Comparison of ENCODE assay signal across 9 cellular contexts in genomic region chr6:37204014-37204751, GRCh38. TPM values are rescaled to one million over a fixed set of nuclear protein-coding genes. Genes with fewer than 3 reads are reported as not detected.
DNase-seq lines count a peak whose midpoint lies in the region; ATAC-seq lines count a peak whose summit lies in the region.
"Had no signal": no experiment of that assay in that cellular context is flagged by ENCODE, and none has a peak within 500 bp of the region (broad histone marks: within the 10 kb centered on the region; RNA-seq: fewer than 3 reads in every experiment).

No MANE protein-coding gene starts in this region.

- no peaks in the 10 kb centered on the region for H3K79me2 ChIP-seq in GM23248 (ENCODE audit: insufficient read depth)
- H3K79me2 ChIP-seq: parathyroid adenoma had no signal

- 0 out of 2 replicates have a peak, but pooled peaks cover 6% of the 10 kb centered on the region for H3K4me1 ChIP-seq in GM23248 (ENCODE audit: insufficient read depth)
- H3K4me1 ChIP-seq: parathyroid adenoma had no signal

- no peaks in the 10 kb centered on the region for H3K9me2 ChIP-seq in GM23248 (ENCODE audit: insufficient read depth)

- H3K9ac ChIP-seq in GM23248, result no peak overlapping the region
- H3K9ac ChIP-seq: parathyroid adenoma had no signal

- no peaks in the 10 kb centered on the region for H3K36me3 ChIP-seq in GM23248 (ENCODE audit: low read depth)

- no peak for ATAC-seq in central memory CD8-positive, alpha-beta T cell (replicated peaks; ENCODE audit: extremely low read depth, poor library complexity, severe bottlenecking)
- no peak for ATAC-seq in natural killer cell treated with Interleukin-12 subunit alpha and Interleukin-12 subunit beta and Interleukin-15 and Interleukin-18, amount 100 ng/mL, for 72 hours
- ATAC-seq in HG02759 (IDR thresholded peaks at IDR 0.05; ENCODE audit: unreplicated experiment), result no peak
- ATAC-seq in HG03565 (IDR thresholded peaks at IDR 0.05; ENCODE audit: unreplicated experiment), result no peak

- H3K4me2 ChIP-seq in GM23248 (ENCODE audit: unreplicated experiment), result no peak overlapping the region

- 69 to 71% methylated on average over 7 of the region's 7 CpGs for WGBS in GM23248 (ENCODE audit: low coverage in 1 of 2, low lambda C conversion rate in 2 of 2, missing lambda C conversion rate in 2 of 2), 2 experiments

- in situ Hi-C loops in GM23248 (cut with MboI), result loop anchor here (25.0 kb wide), 1 partner anchor 317 kb away; the partner anchor contains the start of gene C6orf89

- peak; percentile 58 for DNase-seq in GM23248
- DNase-seq in NCI-H226, result peak; percentile 74
- no peak for DNase-seq in central memory CD8-positive, alpha-beta T cell (ENCODE audit: low spot score in 2 of 2)
- no peak for DNase-seq in natural killer cell treated with Interleukin-12 subunit alpha and Interleukin-12 subunit beta and Interleukin-15 and Interleukin-18, amount 100 ng/mL, for 72 hours (ENCODE audit: low spot score)
- DNase-seq in GF-D8 (lab: John Stamatoyannopoulos, UW), result no peak
- DNase-seq: NCI-H2107 had no signal

- no peaks in the 10 kb centered on the region for H3F3A ChIP-seq in GM23248 (ENCODE audit: insufficient read depth)

- H3K4me3 Mint-ChIP-seq in central memory CD8-positive, alpha-beta T cell, result no peak overlapping the region
- peak overlapping the region; percentile 1 for H3K4me3 Mint-ChIP-seq in natural killer cell treated with Interleukin-12 subunit alpha and Interleukin-12 subunit beta and Interleukin-15 and Interleukin-18, amount 100 ng/mL, for 72 hours

- peaks cover 52% of the 10 kb centered on the region for H3K4me1 Mint-ChIP-seq in central memory CD8-positive, alpha-beta T cell
- peaks cover 55 to 67% of the 10 kb centered on the region in 2 donors for H3K4me1 Mint-ChIP-seq in natural killer cell treated with Interleukin-12 subunit alpha and Interleukin-12 subunit beta and Interleukin-15 and Interleukin-18, amount 100 ng/mL, for 72 hours (ENCODE audit: low read depth in 2 of 2)

- no peaks in the 10 kb centered on the region for H3K9me3 ChIP-seq in GM23248 (ENCODE audit: low read depth)

- no peak overlapping the region for H2AFZ ChIP-seq in GM23248
- H2AFZ ChIP-seq: parathyroid adenoma had no signal

- no peak overlapping the region for H3K4me3 ChIP-seq in GM23248

- H3K27ac ChIP-seq in GM23248, result no peak overlapping the region
- H3K27ac ChIP-seq: parathyroid adenoma had no signal

- peak overlapping the region; percentile 1 for H3K27ac Mint-ChIP-seq in central memory CD8-positive, alpha-beta T cell (ENCODE audit: low read depth)
- H3K27ac Mint-ChIP-seq in natural killer cell treated with Interleukin-12 subunit alpha and Interleukin-12 subunit beta and Interleukin-15 and Interleukin-18, amount 100 ng/mL, for 72 hours, result peak overlapping the region; percentile 88 to 89

- no peaks in the 10 kb centered on the region; the same call in 1 of the 2 replicates for H4K20me1 ChIP-seq in GM23248 (ENCODE audit: insufficient read depth)

- no peaks in the 10 kb centered on the region for H3K27me3 ChIP-seq in GM23248 (replicated peaks; ENCODE audit: insufficient read depth)

- H3K36me3 Mint-ChIP-seq in central memory CD8-positive, alpha-beta T cell (ENCODE audit: insufficient read depth), result peaks cover 4% of the 10 kb centered on the region
- no peaks in the 10 kb centered on the region for H3K36me3 Mint-ChIP-seq in natural killer cell treated with Interleukin-12 subunit alpha and Interleukin-12 subunit beta and Interleukin-15 and Interleukin-18, amount 100 ng/mL, for 72 hours

- no peaks in the 10 kb centered on the region for H3K9me3 Mint-ChIP-seq in central memory CD8-positive, alpha-beta T cell
- peaks cover 2% of the 10 kb centered on the region for H3K9me3 Mint-ChIP-seq in natural killer cell treated with Interleukin-12 subunit alpha and Interleukin-12 subunit beta and Interleukin-15 and Interleukin-18, amount 100 ng/mL, for 72 hours

- H3K27me3 Mint-ChIP-seq in central memory CD8-positive, alpha-beta T cell, result no peaks in the 10 kb centered on the region
- H3K27me3 Mint-ChIP-seq in natural killer cell treated with Interleukin-12 subunit alpha and Interleukin-12 subunit beta and Interleukin-15 and Interleukin-18, amount 100 ng/mL, for 72 hours, result no peaks in the 10 kb centered on the region

RNA-seq across cellular contexts. Expression of gene PIM1, which starts 34.2 kb away (rescaled TPM):
- 12.6 and 15.5 TPM in 2 replicates for total RNA-seq in GM23248 (2014; rRNA removed; shearing (Covaris generic))
- 10.8 and 12.0 TPM in 2 replicates for polyA plus RNA-seq in GM23248 (2016; fragmentation: Nextera tagmentation; extraction: Ambion mirVana)
- total RNA-seq in natural killer cell treated with Interleukin-12 subunit alpha and Interleukin-12 subunit beta and Interleukin-15 and Interleukin-18, amount 100 ng/mL, for 72 hours, result 100 to 1,000 TPM; 511 to 723 TPM

RNA-seq across cellular contexts. Expression of gene TBC1D22B, which starts 53.4 kb away (rescaled TPM):
- 5.0 and 12.1 TPM in 2 replicates for total RNA-seq in GM23248 (2014; rRNA removed; shearing (Covaris generic))
- 7.4 and 8.3 TPM in 2 replicates for polyA plus RNA-seq in GM23248 (2016; fragmentation: Nextera tagmentation; extraction: Ambion mirVana)
- total RNA-seq in natural killer cell treated with Interleukin-12 subunit alpha and Interleukin-12 subunit beta and Interleukin-15 and Interleukin-18, amount 100 ng/mL, for 72 hours, result 10 to 100 TPM; 27.3 to 37.8 TPM

RNA-seq across cellular contexts. Expression of gene TMEM217, which starts 53.8 kb away (rescaled TPM):
- total RNA-seq in GM23248 (2014; rRNA removed; shearing (Covaris generic)), result 1.2 and 4.6 TPM in 2 replicates
- 4.4 and 6.5 TPM in 2 replicates for polyA plus RNA-seq in GM23248 (2016; fragmentation: Nextera tagmentation; extraction: Ambion mirVana)
- 10 to 100 TPM; 23.5 to 23.7 TPM for total RNA-seq in natural killer cell treated with Interleukin-12 subunit alpha and Interleukin-12 subunit beta and Interleukin-15 and Interleukin-18, amount 100 ng/mL, for 72 hours

Comparison
In these comparisons a context has a peak if more than half of its experiments do, and no peak if none do; other contexts are left out.
1. DNase-seq: peak in GM23248 (single experiment) and NCI-H226 (single experiment); none in central memory CD8-positive, alpha-beta T cell (0 of 2), natural killer cell treated with Interleukin-12 subunit alpha and Interleukin-12 subunit beta and Interleukin-15 and Interleukin-18, amount 100 ng/mL, for 72 hours (single experiment) and GF-D8 (single experiment).
2. RNA of gene PIM1, which starts 34.2 kb away (total RNA-seq): 511 to 723 TPM in natural killer cell treated with Interleukin-12 subunit alpha and Interleukin-12 subunit beta and Interleukin-15 and Interleukin-18, amount 100 ng/mL, for 72 hours; 12.6 to 15.5 TPM in GM23248; every median in the first group is over 10 times any median in the second.